In the genomic region with DNA sequence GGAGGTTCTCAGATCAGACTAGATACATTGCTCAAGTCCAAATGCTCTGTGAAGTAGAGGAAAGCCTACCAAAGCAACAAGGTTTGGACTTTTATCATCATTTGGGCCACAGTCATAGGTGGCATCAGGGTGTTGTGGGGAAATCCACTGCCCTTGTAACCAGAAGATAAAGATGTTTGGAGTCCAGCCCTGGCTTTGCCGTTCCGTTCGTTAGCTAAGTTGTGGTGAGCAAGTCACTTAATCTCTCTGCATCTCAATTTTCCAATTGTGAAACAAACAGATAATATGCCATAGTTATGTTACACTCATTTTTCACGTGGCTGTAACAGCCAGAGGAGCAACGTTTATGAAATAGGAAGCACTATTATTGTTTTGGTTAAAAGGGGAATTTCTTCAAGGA, we compare ENCODE assay signal across 23 cellular contexts.
"Had no signal": no experiment of that assay in that cellular context is flagged by ENCODE, and none has a peak within 500 bp of the region (broad histone marks: within the 10 kb centered on the region; RNA-seq: fewer than 3 reads in every experiment).

No MANE protein-coding gene starts in this region.

- H3K9me3 Mint-ChIP-seq: effector memory CD8-positive, alpha-beta T cell; naive B cell; natural killer cell treated with Interleukin-12 subunit alpha and Interleukin-12 subunit beta and Interleukin-15 and Interleukin-18, amount 100 ng/mL, for 72 hours; stimulated activated memory B cell treated with anti-CD40 and anti-IgM and Interleukin-4, amounts not matched to agents 10 μg/mL and 1 μg/mL and 100 μg/mL, for 72 hours had no signal

- H3K27me3 ChIP-seq: gastrocnemius medialis, left lung, sigmoid colon, testis, tibial artery, upper lobe of right lung, vagina had no signal

- H3K27ac ChIP-seq: gastrocnemius medialis, left lung, psoas muscle, sigmoid colon, testis, tibial artery, upper lobe of right lung, vagina had no signal

- DNase-seq: cortex of kidney; effector memory CD8-positive, alpha-beta T cell; gastrocnemius medialis; head of caudate nucleus; left cardiac atrium; left lung; mesenchymal stem cell; mucosa of descending colon; naive B cell; posterior cingulate gyrus; psoas muscle; right cardiac atrium; sigmoid colon; stimulated activated CD4-positive, alpha-beta T cell treated with anti-CD3 and anti-CD28 coated beads, Interleukin-4, amount 100 ng/mL, for 4 hours; stimulated activated naive CD8-positive, alpha-beta T cell treated with anti-CD3 and anti-CD28 coated beads, Interleukin-15, Interleukin-2, amounts not matched to agents 100 U/mL and 50 U/mL, for 24 hours; substantia nigra; testis; tibial artery; upper lobe of right lung had no signal

- H3K36me3 Mint-ChIP-seq: mesothelial cell of epicardium; naive B cell; natural killer cell treated with Interleukin-12 subunit alpha and Interleukin-12 subunit beta and Interleukin-15 and Interleukin-18, amount 100 ng/mL, for 72 hours; stimulated activated memory B cell treated with anti-CD40 and anti-IgM and Interleukin-4, amounts not matched to agents 10 μg/mL and 1 μg/mL and 100 μg/mL, for 72 hours had no signal

- H3K4me1 ChIP-seq: vagina had no signal

- H3K27ac Mint-ChIP-seq: effector memory CD8-positive, alpha-beta T cell; mesothelial cell of epicardium; naive B cell; natural killer cell treated with Interleukin-12 subunit alpha and Interleukin-12 subunit beta and Interleukin-15 and Interleukin-18, amount 100 ng/mL, for 72 hours; stimulated activated memory B cell treated with anti-CD40 and anti-IgM and Interleukin-4, amounts not matched to agents 10 μg/mL and 1 μg/mL and 100 μg/mL, for 72 hours had no signal

- H3K9me3 ChIP-seq: gastrocnemius medialis, left lung, mucosa of descending colon, psoas muscle, sigmoid colon, testis, tibial artery, upper lobe of right lung, vagina had no signal

- H3K4me1 Mint-ChIP-seq: stimulated activated memory B cell treated with anti-CD40 and anti-IgM and Interleukin-4, amounts not matched to agents 10 μg/mL and 1 μg/mL and 100 μg/mL, for 72 hours had no signal

- H3K36me3 ChIP-seq: gastrocnemius medialis, left lung, sigmoid colon, tibial artery, upper lobe of right lung, vagina had no signal

- H3K4me3 Mint-ChIP-seq: effector memory CD8-positive, alpha-beta T cell; mesothelial cell of epicardium; natural killer cell treated with Interleukin-12 subunit alpha and Interleukin-12 subunit beta and Interleukin-15 and Interleukin-18, amount 100 ng/mL, for 72 hours; stimulated activated memory B cell treated with anti-CD40 and anti-IgM and Interleukin-4, amounts not matched to agents 10 μg/mL and 1 μg/mL and 100 μg/mL, for 72 hours had no signal

- H3K4me3 ChIP-seq: gastrocnemius medialis, left lung, mucosa of descending colon, psoas muscle, sigmoid colon, testis, tibial artery, upper lobe of right lung, vagina had no signal

- ATAC-seq: effector memory CD8-positive, alpha-beta T cell; left cardiac atrium; left lung; mucosa of descending colon; natural killer cell treated with Interleukin-12 subunit alpha and Interleukin-12 subunit beta and Interleukin-15 and Interleukin-18, amount 100 ng/mL, for 72 hours; psoas muscle; right cardiac atrium; stimulated activated memory B cell treated with anti-CD40 and anti-IgM and Interleukin-4, amounts not matched to agents 10 μg/mL and 1 μg/mL and 100 μg/mL, for 72 hours; stimulated activated naive CD8-positive, alpha-beta T cell treated with anti-CD3 and anti-CD28 coated beads, Interleukin-15, Interleukin-2, amounts not matched to agents 100 U/mL and 50 U/mL, for 24 hours; upper lobe of right lung had no signal

- H3K27me3 Mint-ChIP-seq: effector memory CD8-positive, alpha-beta T cell; naive B cell; natural killer cell treated with Interleukin-12 subunit alpha and Interleukin-12 subunit beta and Interleukin-15 and Interleukin-18, amount 100 ng/mL, for 72 hours; stimulated activated memory B cell treated with anti-CD40 and anti-IgM and Interleukin-4, amounts not matched to agents 10 μg/mL and 1 μg/mL and 100 μg/mL, for 72 hours had no signal
